ENCODE assay signal across 17 cellular contexts in genomic region chr1:12127206-12127810, GRCh38. TPM values are rescaled to one million over a fixed set of nuclear protein-coding genes. Genes with fewer than 3 reads are reported as not detected.
DNase-seq lines count a peak whose midpoint lies in the region; ATAC-seq and TF ChIP-seq lines count a peak whose summit lies in the region.
"Had no signal": no experiment of that assay in that cellular context is flagged by ENCODE, and none has a peak within 500 bp of the region (broad histone marks: within the 10 kb centered on the region; RNA-seq: fewer than 3 reads in every experiment).

No MANE protein-coding gene starts in this region.

- H3K27me3 ChIP-seq in osteoblast (ENCODE audit: insufficient read depth, low read length), result no peaks in the 10 kb centered on the region
- peaks cover 3% of the 10 kb centered on the region for H3K27me3 ChIP-seq in brain microvascular endothelial cell (replicated peaks)
- H3K27me3 ChIP-seq: SJSA1 had no signal

- no peaks in the 10 kb centered on the region for H4K20me1 ChIP-seq in osteoblast (ENCODE audit: insufficient read depth, low read length)

- H3K36me3 ChIP-seq in osteoblast (ENCODE audit: insufficient read depth, low read length), result no peaks in the 10 kb centered on the region
- no peaks in the 10 kb centered on the region for H3K36me3 ChIP-seq in brain microvascular endothelial cell (replicated peaks)
- H3K36me3 ChIP-seq: heart left ventricle, SJSA1 had no signal

- no peak overlapping the region for H3K4me2 ChIP-seq in osteoblast (ENCODE audit: insufficient read depth, low read length)

- ATAC-seq in GM21737 (IDR thresholded peaks at IDR 0.05; ENCODE audit: unreplicated experiment), result no peak
- ATAC-seq: activated CD8-positive, alpha-beta memory T cell treated with anti-CD3 and anti-CD28 coated beads, Interleukin-2, amount 10 ng/mL, durations not matched to agents 7 days and 5 days; heart left ventricle; PC-3 had no signal

- no peak overlapping the region for H2AFZ ChIP-seq in osteoblast (ENCODE audit: low read length)

- H3K4me3 ChIP-seq in osteoblast (ENCODE audit: insufficient read depth, low read length), result no peak overlapping the region
- H3K4me3 ChIP-seq in brain microvascular endothelial cell (ENCODE audit: low read depth, low read length), result no peak overlapping the region
- H3K4me3 ChIP-seq: SJSA1 had no signal

- no peaks in the 10 kb centered on the region for H3K27me3 Mint-ChIP-seq in activated CD4-positive, alpha-beta T cell treated with anti-CD3 and anti-CD28 coated beads, Interleukin-2, amount 10 ng/mL, durations not matched to agents 24 days and 14 days
- no peaks in the 10 kb centered on the region for H3K27me3 Mint-ChIP-seq in activated T-helper 1 cell treated with anti-CD3 and anti-CD28 coated beads, Interleukin-12 subunit alpha, Interleukin-12 subunit beta, Interleukin-2, Interleukin-4 antibody, amounts not matched to agents 30 ng/mL and 10 ng/mL and 1 ng/mL, durations not matched to agents 14 hours and 24 hours and 36 hours (ENCODE audit: insufficient read depth)
- H3K27me3 Mint-ChIP-seq: activated CD8-positive, alpha-beta memory T cell treated with anti-CD3 and anti-CD28 coated beads, Interleukin-2, amount 10 ng/mL, durations not matched to agents 7 days and 5 days had no signal

- peak overlapping the region; percentile 12 for H3K4me3 Mint-ChIP-seq in activated CD4-positive, alpha-beta T cell treated with anti-CD3 and anti-CD28 coated beads, Interleukin-2, amount 10 ng/mL, durations not matched to agents 24 days and 14 days
- H3K4me3 Mint-ChIP-seq in activated T-helper 1 cell treated with anti-CD3 and anti-CD28 coated beads, Interleukin-12 subunit alpha, Interleukin-12 subunit beta, Interleukin-2, Interleukin-4 antibody, amounts not matched to agents 30 ng/mL and 10 ng/mL and 1 ng/mL, durations not matched to agents 14 hours and 24 hours and 36 hours, result no peak overlapping the region
- H3K4me3 Mint-ChIP-seq: activated CD8-positive, alpha-beta memory T cell treated with anti-CD3 and anti-CD28 coated beads, Interleukin-2, amount 10 ng/mL, durations not matched to agents 7 days and 5 days had no signal

- H3K27ac ChIP-seq in osteoblast (ENCODE audit: low read depth, low read length), result no peak overlapping the region
- H3K27ac ChIP-seq in brain microvascular endothelial cell, result no peak overlapping the region
- H3K27ac ChIP-seq: SJSA1 had no signal

- peaks cover 23% of the 10 kb centered on the region for H3K4me1 Mint-ChIP-seq in activated CD4-positive, alpha-beta T cell treated with anti-CD3 and anti-CD28 coated beads, Interleukin-2, amount 10 ng/mL, durations not matched to agents 24 days and 14 days
- peaks cover 34% of the 10 kb centered on the region for H3K4me1 Mint-ChIP-seq in activated T-helper 1 cell treated with anti-CD3 and anti-CD28 coated beads, Interleukin-12 subunit alpha, Interleukin-12 subunit beta, Interleukin-2, Interleukin-4 antibody, amounts not matched to agents 30 ng/mL and 10 ng/mL and 1 ng/mL, durations not matched to agents 14 hours and 24 hours and 36 hours (ENCODE audit: low read depth)

- intact Hi-C loops in activated CD4-positive, alpha-beta T cell treated with anti-CD3 and anti-CD28 coated beads, Interleukin-2, amount 10 ng/mL, durations not matched to agents 24 days and 14 days (cut with micrococcal nuclease), result loop anchor here (2.0 to 10.0 kb wide), 3 partner anchors 15 to 487 kb away; partner anchors contain the start of gene DHRS3
- intact Hi-C loops in activated T-helper 1 cell treated with anti-CD3 and anti-CD28 coated beads, Interleukin-12 subunit alpha, Interleukin-12 subunit beta, Interleukin-2, Interleukin-4 antibody, amounts not matched to agents 30 ng/mL and 10 ng/mL and 1 ng/mL, durations not matched to agents 14 hours and 24 hours and 36 hours (cut with micrococcal nuclease), result loop anchor here (1.0 kb wide), 1 partner anchor 30 kb away; no protein-coding TSS in a partner anchor

- H3K36me3 Mint-ChIP-seq in activated CD4-positive, alpha-beta T cell treated with anti-CD3 and anti-CD28 coated beads, Interleukin-2, amount 10 ng/mL, durations not matched to agents 24 days and 14 days (ENCODE audit: low read depth), result peaks cover 16% of the 10 kb centered on the region
- peaks cover 7% of the 10 kb centered on the region for H3K36me3 Mint-ChIP-seq in activated T-helper 1 cell treated with anti-CD3 and anti-CD28 coated beads, Interleukin-12 subunit alpha, Interleukin-12 subunit beta, Interleukin-2, Interleukin-4 antibody, amounts not matched to agents 30 ng/mL and 10 ng/mL and 1 ng/mL, durations not matched to agents 14 hours and 24 hours and 36 hours (ENCODE audit: low read depth)
- H3K36me3 Mint-ChIP-seq: activated CD8-positive, alpha-beta memory T cell treated with anti-CD3 and anti-CD28 coated beads, Interleukin-2, amount 10 ng/mL, durations not matched to agents 7 days and 5 days had no signal

- peak overlapping the region; percentile 94 for H3K27ac Mint-ChIP-seq in activated CD4-positive, alpha-beta T cell treated with anti-CD3 and anti-CD28 coated beads, Interleukin-2, amount 10 ng/mL, durations not matched to agents 24 days and 14 days
- H3K27ac Mint-ChIP-seq in activated T-helper 1 cell treated with anti-CD3 and anti-CD28 coated beads, Interleukin-12 subunit alpha, Interleukin-12 subunit beta, Interleukin-2, Interleukin-4 antibody, amounts not matched to agents 30 ng/mL and 10 ng/mL and 1 ng/mL, durations not matched to agents 14 hours and 24 hours and 36 hours, result peak overlapping the region; percentile 90
- H3K27ac Mint-ChIP-seq: activated CD8-positive, alpha-beta memory T cell treated with anti-CD3 and anti-CD28 coated beads, Interleukin-2, amount 10 ng/mL, durations not matched to agents 7 days and 5 days had no signal

- H3K79me2 ChIP-seq in osteoblast (ENCODE audit: insufficient read depth, low read length), result no peaks in the 10 kb centered on the region

- peaks cover 1% of the 10 kb centered on the region for H3K4me1 ChIP-seq in osteoblast (ENCODE audit: insufficient read depth, low read length)

- no peaks in the 10 kb centered on the region for H3K9me3 ChIP-seq in osteoblast (ENCODE audit: low read depth, low read length)
- H3K9me3 ChIP-seq: heart left ventricle, SJSA1 had no signal

- no peak for DNase-seq in activated CD4-positive, alpha-beta T cell treated with anti-CD3 and anti-CD28 coated beads, Interleukin-2, amount 10 ng/mL, durations not matched to agents 24 days and 14 days
- DNase-seq in activated CD4-positive, alpha-beta T cell treated with anti-CD3 and anti-CD28 coated beads for 1 hour, result no peak
- DNase-seq in GM10266 (ENCODE audit: extremely low spot score) (peak; percentile 44), osteoblast (ENCODE audit: insufficient read length, low spot score, missing footprints) (peak; percentile 11), kidney glomerular epithelial cell (lab: John Stamatoyannopoulos, UW) (no peak), brain microvascular endothelial cell (no peak)
- DNase-seq in activated T-helper 1 cell treated with anti-CD3 and anti-CD28 coated beads, Interleukin-12 subunit alpha, Interleukin-12 subunit beta, Interleukin-2, Interleukin-4 antibody, amounts not matched to agents 30 ng/mL and 10 ng/mL and 1 ng/mL, durations not matched to agents 14 hours and 24 hours and 36 hours (ENCODE audit: low spot score), result no peak
- DNase-seq: activated CD8-positive, alpha-beta memory T cell treated with anti-CD3 and anti-CD28 coated beads, Interleukin-2, amount 10 ng/mL, durations not matched to agents 7 days and 5 days; effector CD8-positive, alpha-beta T cell; HCEC 1CT; KBM-7; NCI-H1105; NCI-H526 treated with DMSO at 0.1 percent for 48 hours; PC-3 had no signal

- in situ Hi-C loops in brain microvascular endothelial cell (cut with HindIII; ENCODE audit: low pct_ligation_motif_present, low sequenced_read_pairs), result no loop called here

- H3K9me3 Mint-ChIP-seq in activated CD4-positive, alpha-beta T cell treated with anti-CD3 and anti-CD28 coated beads, Interleukin-2, amount 10 ng/mL, durations not matched to agents 24 days and 14 days, result no peaks in the 10 kb centered on the region
- H3K9me3 Mint-ChIP-seq in activated T-helper 1 cell treated with anti-CD3 and anti-CD28 coated beads, Interleukin-12 subunit alpha, Interleukin-12 subunit beta, Interleukin-2, Interleukin-4 antibody, amounts not matched to agents 30 ng/mL and 10 ng/mL and 1 ng/mL, durations not matched to agents 14 hours and 24 hours and 36 hours, result no peaks in the 10 kb centered on the region

- no peak for TF ChIP-seq CTCF in GM10266 (IDR thresholded peaks at IDR 0.05; ENCODE audit: control insufficient read depth, insufficient read depth, low read depth, missing control alignments)
- no peak for TF ChIP-seq CTCF in osteoblast (IDR thresholded peaks at IDR 0.05; ENCODE audit: extremely low read depth, low read depth, low read length)
- TF ChIP-seq CTCF in brain microvascular endothelial cell (IDR thresholded peaks at IDR 0.05; ENCODE audit: low read depth, low read length, missing control alignments), result no peak

RNA-seq across cellular contexts. Expression of gene TNFRSF1B, which starts 39.5 kb away (rescaled TPM):
- 145 TPM in 2 replicates for total RNA-seq in activated CD4-positive, alpha-beta T cell treated with anti-CD3 and anti-CD28 coated beads, Interleukin-2, amount 10 ng/mL, durations not matched to agents 24 days and 14 days
- total RNA-seq in activated T-helper 1 cell treated with anti-CD3 and anti-CD28 coated beads, Interleukin-12 subunit alpha, Interleukin-12 subunit beta, Interleukin-2, Interleukin-4 antibody, amounts not matched to agents 30 ng/mL and 10 ng/mL and 1 ng/mL, durations not matched to agents 14 hours and 24 hours and 36 hours, result 211 and 213 TPM in 2 replicates
- 11.2 and 12.7 TPM in 2 replicates for total RNA-seq in osteoblast

Comparison
In these comparisons a context has a peak if more than half of its experiments do, and no peak if none do; other contexts are left out.
1. DNase-seq: peak in GM10266 (single experiment) and osteoblast (single experiment); none in activated CD4-positive, alpha-beta T cell treated with anti-CD3 and anti-CD28 coated beads, Interleukin-2, amount 10 ng/mL, durations not matched to agents 24 days and 14 days (single experiment), activated CD4-positive, alpha-beta T cell treated with anti-CD3 and anti-CD28 coated beads for 1 hour (single experiment), activated T-helper 1 cell treated with anti-CD3 and anti-CD28 coated beads, Interleukin-12 subunit alpha, Interleukin-12 subunit beta, Interleukin-2, Interleukin-4 antibody, amounts not matched to agents 30 ng/mL and 10 ng/mL and 1 ng/mL, durations not matched to agents 14 hours and 24 hours and 36 hours (single experiment), kidney glomerular epithelial cell (single experiment) and brain microvascular endothelial cell (single experiment).
2. RNA of gene TNFRSF1B, which starts 39.5 kb away (total RNA-seq): 211 to 213 TPM in activated T-helper 1 cell treated with anti-CD3 and anti-CD28 coated beads, Interleukin-12 subunit alpha, Interleukin-12 subunit beta, Interleukin-2, Interleukin-4 antibody, amounts not matched to agents 30 ng/mL and 10 ng/mL and 1 ng/mL, durations not matched to agents 14 hours and 24 hours and 36 hours and 145 TPM in activated CD4-positive, alpha-beta T cell treated with anti-CD3 and anti-CD28 coated beads, Interleukin-2, amount 10 ng/mL, durations not matched to agents 24 days and 14 days; 11.2 to 12.7 TPM in osteoblast; every median in the first group is over 10 times any median in the second.